In the genomic region with DNA sequence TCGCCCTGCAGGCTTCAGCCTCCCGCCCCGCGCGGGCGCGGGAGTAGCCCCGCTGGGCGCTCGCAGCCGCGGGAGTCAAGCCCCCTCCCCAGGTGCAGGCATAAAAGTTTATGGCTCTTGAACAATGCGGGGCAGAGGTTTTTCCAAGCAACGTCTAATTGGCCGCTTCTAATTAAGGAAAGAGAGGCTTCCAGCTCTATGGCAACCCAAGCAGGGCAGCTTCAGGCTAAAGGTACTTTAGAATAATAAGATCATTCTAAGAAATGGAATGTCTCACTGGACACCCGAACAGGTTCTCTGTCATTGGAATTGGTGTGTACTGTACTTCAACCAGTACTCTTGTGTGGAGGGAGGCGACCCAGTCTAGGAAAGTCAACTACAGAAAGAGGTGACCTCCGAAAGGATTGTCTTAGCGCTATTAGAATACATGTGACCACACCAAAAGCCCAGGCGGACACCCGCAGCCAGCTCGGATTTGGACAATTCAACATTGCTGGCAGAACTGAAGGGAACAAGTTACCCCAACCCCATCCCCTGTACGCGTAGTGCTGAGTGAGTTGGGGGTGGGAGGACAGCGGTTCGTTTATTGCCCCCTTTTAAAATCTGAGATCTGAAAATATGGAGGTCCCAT, we compare ENCODE assay signal across 7 cellular contexts. TPM values are rescaled to one million over a fixed set of nuclear protein-coding genes. Genes with fewer than 3 reads are reported as not detected.
A peak's percentile ranks its signal among the peaks of the same experiment; 100 is the strongest.
DNase-seq lines count a peak whose midpoint lies in the region; ATAC-seq and TF ChIP-seq lines count a peak whose summit lies in the region.

No MANE protein-coding gene starts in this region.

- TF ChIP-seq POLR2A in spleen (IDR thresholded peaks at IDR 0.05): no peak

- H3K9me3 ChIP-seq in HAP-1 (no peaks in the 10 kb centered on the region), iPS-18a (ENCODE audit: control insufficient read depth, low read depth, low read length) (no peaks in the 10 kb centered on the region), spleen (no peaks in the 10 kb centered on the region)

- peak overlapping the region; percentile 41 for H3K9ac ChIP-seq in iPS-18a (ENCODE audit: low read length)

- H3K4me1 ChIP-seq in HAP-1: peaks cover 22% of the 10 kb centered on the region
- peaks cover 41% of the 10 kb centered on the region for H3K4me1 ChIP-seq in iPS-18a (ENCODE audit: control insufficient read depth, low read depth, low read length)
- peaks cover 19 to 74% (median 63%) of the 10 kb centered on the region in 6 donors for H3K4me1 ChIP-seq in spleen

- H3K27me3 ChIP-seq in HAP-1 (ENCODE audit: low read depth) (no peaks in the 10 kb centered on the region), iPS-18a (ENCODE audit: control insufficient read depth, insufficient read depth, low read length) (peaks cover 90% of the 10 kb centered on the region), spleen (replicated peaks in 1 of 7) (peaks cover 22 to 100% (median 100%) of the 10 kb centered on the region in 7 donors)

- DNase-seq in HAP-1 (ENCODE audit: low spot score in 2 of 2) (peak; percentile 32 to 34), spleen (no peak), NCI-H1694 treated with DMSO at 0.1 percent for 48 hours (lab: John Stamatoyannopoulos, UW) (no peak)
- DNase-seq in activated CD4-positive, alpha-beta T cell treated with anti-CD3 and anti-CD28 coated beads, Interleukin-2, amount 50 U/mL, for 48 hours: no peak

- H3K4me3 ChIP-seq in HAP-1 (peak overlapping the region; percentile 78), iPS-18a (ENCODE audit: low read length) (peak overlapping the region; percentile 80), spleen (peak overlapping the region; percentile 25 to 75 (median 46))

- intact Hi-C loops in spleen (cut with DNase I; ENCODE audit: low total_unique reads): no loop called here

- H3K27ac ChIP-seq in VCaP (peak overlapping the region; percentile 67), iPS-18a (ENCODE audit: low read length) (no peak overlapping the region), spleen (no peak overlapping the region)

- WGBS in spleen, 5 donors: 3 to 4% (median 4%) methylated on average over 21 to 26 of the region's 26 CpGs

- TF ChIP-seq CTCF in VCaP (conservative IDR thresholded peaks at IDR 0.05) (no peak), spleen (IDR thresholded peaks at IDR 0.05 in 8 of 11, conservative IDR thresholded peaks at IDR 0.05 in 3 of 11) (no peak)

- in situ Hi-C loops in HAP-1 (cut with MboI; ENCODE audit: low sequenced_read_pairs): loop anchor here (10.0 kb wide), 2 partner anchors 245 to 355 kb away; no protein-coding TSS in a partner anchor

- H3K36me3 ChIP-seq in HAP-1 (replicated peaks): peaks cover 6% of the 10 kb centered on the region; the same call in 1 of the 2 replicates
- no peaks in the 10 kb centered on the region for H3K36me3 ChIP-seq in iPS-18a (ENCODE audit: control insufficient read depth, low read depth, low read length)
- no peaks in the 10 kb centered on the region for H3K36me3 ChIP-seq in spleen

- no peak for ATAC-seq in HG03108 (IDR thresholded peaks at IDR 0.05; ENCODE audit: unreplicated experiment)

RNA-seq across cellular contexts. Expression of a gene that starts 12.5 kb away (rescaled TPM):
- under 1 TPM in 4 of 7 donors, not detected in 3; 0.10 to 0.63 (median 0.17) TPM for total RNA-seq in spleen
- polyA plus RNA-seq in spleen: under 1 TPM; 0.02 to 0.06 (median 0.05) TPM

Comparison
In these comparisons a context has a peak if more than half of its experiments do, and no peak if none do; other contexts are left out.
1. DNase-seq: peak in HAP-1 (2 of 2); none in spleen (single experiment), NCI-H1694 treated with DMSO at 0.1 percent for 48 hours (single experiment) and activated CD4-positive, alpha-beta T cell treated with anti-CD3 and anti-CD28 coated beads, Interleukin-2, amount 50 U/mL, for 48 hours (0 of 2).
2. Peak in every context shown above with its lines, with median percentiles within 50 percentile points of each other: H3K4me3 ChIP-seq.